In the genomic region with DNA sequence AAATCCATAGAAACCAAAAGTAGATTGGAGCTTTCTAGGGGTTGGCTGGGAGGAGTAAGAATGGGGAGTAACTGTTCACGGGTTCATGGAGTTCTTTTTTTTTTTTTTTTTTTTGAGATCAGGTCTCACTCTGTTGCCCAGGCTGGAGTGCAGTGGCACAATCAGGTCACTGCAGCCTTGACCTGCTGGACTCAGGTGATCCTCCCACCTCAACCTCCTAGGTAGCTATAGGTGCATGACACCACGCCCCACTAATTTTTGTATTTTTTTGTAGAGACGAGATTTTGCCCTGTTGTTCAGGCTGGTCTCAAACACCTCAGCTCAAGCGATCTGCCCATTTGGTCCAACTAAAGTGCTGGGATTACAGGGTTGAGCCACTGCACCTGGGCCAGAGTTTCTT, we compare ENCODE assay signal across 1 cellular context.
TF ChIP-seq lines count a peak whose summit lies in the region.

No MANE protein-coding gene starts in this region.

TF ChIP-seq in GM23338, 12 proteins besides CTCF, POLR2A, EP300 and RAD21 (continued from another document):
- TF ChIP-seq, protein P1, sequence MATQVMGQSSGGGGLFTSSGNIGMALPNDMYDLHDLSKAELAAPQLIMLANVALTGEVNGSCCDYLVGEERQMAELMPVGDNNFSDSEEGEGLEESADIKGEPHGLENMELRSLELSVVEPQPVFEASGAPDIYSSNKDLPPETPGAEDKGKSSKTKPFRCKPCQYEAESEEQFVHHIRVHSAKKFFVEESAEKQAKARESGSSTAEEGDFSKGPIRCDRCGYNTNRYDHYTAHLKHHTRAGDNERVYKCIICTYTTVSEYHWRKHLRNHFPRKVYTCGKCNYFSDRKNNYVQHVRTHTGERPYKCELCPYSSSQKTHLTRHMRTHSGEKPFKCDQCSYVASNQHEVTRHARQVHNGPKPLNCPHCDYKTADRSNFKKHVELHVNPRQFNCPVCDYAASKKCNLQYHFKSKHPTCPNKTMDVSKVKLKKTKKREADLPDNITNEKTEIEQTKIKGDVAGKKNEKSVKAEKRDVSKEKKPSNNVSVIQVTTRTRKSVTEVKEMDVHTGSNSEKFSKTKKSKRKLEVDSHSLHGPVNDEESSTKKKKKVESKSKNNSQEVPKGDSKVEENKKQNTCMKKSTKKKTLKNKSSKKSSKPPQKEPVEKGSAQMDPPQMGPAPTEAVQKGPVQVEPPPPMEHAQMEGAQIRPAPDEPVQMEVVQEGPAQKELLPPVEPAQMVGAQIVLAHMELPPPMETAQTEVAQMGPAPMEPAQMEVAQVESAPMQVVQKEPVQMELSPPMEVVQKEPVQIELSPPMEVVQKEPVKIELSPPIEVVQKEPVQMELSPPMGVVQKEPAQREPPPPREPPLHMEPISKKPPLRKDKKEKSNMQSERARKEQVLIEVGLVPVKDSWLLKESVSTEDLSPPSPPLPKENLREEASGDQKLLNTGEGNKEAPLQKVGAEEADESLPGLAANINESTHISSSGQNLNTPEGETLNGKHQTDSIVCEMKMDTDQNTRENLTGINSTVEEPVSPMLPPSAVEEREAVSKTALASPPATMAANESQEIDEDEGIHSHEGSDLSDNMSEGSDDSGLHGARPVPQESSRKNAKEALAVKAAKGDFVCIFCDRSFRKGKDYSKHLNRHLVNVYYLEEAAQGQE (IDR thresholded peaks at IDR 0.05; ENCODE audit: unreplicated experiment): no peak
- TF ChIP-seq, protein P2, sequence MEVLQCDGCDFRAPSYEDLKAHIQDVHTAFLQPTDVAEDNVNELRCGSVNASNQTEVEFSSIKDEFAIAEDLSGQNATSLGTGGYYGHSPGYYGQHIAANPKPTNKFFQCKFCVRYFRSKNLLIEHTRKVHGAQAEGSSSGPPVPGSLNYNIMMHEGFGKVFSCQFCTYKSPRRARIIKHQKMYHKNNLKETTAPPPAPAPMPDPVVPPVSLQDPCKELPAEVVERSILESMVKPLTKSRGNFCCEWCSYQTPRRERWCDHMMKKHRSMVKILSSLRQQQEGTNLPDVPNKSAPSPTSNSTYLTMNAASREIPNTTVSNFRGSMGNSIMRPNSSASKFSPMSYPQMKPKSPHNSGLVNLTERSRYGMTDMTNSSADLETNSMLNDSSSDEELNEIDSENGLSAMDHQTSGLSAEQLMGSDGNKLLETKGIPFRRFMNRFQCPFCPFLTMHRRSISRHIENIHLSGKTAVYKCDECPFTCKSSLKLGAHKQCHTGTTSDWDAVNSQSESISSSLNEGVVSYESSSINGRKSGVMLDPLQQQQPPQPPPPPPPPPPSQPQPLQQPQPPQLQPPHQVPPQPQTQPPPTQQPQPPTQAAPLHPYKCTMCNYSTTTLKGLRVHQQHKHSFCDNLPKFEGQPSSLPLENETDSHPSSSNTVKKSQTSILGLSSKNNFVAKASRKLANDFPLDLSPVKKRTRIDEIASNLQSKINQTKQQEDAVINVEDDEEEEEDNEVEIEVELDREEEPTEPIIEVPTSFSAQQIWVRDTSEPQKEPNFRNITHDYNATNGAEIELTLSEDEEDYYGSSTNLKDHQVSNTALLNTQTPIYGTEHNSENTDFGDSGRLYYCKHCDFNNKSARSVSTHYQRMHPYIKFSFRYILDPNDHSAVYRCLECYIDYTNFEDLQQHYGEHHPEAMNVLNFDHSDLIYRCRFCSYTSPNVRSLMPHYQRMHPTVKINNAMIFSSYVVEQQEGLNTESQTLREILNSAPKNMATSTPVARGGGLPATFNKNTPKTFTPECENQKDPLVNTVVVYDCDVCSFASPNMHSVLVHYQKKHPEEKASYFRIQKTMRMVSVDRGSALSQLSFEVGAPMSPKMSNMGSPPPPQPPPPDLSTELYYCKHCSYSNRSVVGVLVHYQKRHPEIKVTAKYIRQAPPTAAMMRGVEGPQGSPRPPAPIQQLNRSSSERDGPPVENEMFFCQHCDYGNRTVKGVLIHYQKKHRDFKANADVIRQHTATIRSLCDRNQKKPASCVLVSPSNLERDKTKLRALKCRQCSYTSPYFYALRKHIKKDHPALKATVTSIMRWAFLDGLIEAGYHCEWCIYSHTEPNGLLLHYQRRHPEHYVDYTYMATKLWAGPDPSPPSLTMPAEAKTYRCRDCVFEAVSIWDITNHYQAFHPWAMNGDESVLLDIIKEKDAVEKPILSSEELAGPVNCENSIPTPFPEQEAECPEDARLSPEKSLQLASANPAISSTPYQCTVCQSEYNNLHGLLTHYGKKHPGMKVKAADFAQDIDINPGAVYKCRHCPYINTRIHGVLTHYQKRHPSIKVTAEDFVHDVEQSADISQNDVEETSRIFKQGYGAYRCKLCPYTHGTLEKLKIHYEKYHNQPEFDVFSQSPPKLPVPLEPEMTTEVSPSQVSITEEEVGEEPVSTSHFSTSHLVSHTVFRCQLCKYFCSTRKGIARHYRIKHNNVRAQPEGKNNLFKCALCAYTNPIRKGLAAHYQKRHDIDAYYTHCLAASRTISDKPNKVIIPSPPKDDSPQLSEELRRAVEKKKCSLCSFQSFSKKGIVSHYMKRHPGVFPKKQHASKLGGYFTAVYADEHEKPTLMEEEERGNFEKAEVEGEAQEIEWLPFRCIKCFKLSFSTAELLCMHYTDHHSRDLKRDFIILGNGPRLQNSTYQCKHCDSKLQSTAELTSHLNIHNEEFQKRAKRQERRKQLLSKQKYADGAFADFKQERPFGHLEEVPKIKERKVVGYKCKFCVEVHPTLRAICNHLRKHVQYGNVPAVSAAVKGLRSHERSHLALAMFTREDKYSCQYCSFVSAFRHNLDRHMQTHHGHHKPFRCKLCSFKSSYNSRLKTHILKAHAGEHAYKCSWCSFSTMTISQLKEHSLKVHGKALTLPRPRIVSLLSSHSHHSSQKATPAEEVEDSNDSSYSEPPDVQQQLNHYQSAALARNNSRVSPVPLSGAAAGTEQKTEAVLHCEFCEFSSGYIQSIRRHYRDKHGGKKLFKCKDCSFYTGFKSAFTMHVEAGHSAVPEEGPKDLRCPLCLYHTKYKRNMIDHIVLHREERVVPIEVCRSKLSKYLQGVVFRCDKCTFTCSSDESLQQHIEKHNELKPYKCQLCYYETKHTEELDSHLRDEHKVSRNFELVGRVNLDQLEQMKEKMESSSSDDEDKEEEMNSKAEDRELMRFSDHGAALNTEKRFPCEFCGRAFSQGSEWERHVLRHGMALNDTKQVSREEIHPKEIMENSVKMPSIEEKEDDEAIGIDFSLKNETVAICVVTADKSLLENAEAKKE (CRISPR knock-in tag; IDR thresholded peaks at IDR 0.05): no peak
- TF ChIP-seq JUNB (IDR thresholded peaks at IDR 0.05; ENCODE audit: unreplicated experiment) (no peak), EZH2phosphoT487 (IDR thresholded peaks at IDR 0.05; ENCODE audit: unreplicated experiment) (no peak)
